Comparison of ENCODE assay signal across 19 cellular contexts in genomic region chr20:62293111-62293784, GRCh38.
"Had no signal": no experiment of that assay in that cellular context is flagged by ENCODE, and none has a peak within 500 bp of the region (broad histone marks: within the 10 kb centered on the region; RNA-seq: fewer than 3 reads in every experiment).

No MANE protein-coding gene starts in this region.

- H3K4me1 ChIP-seq: colonic mucosa, sigmoid colon, upper lobe of right lung had no signal

- H3K4me2 ChIP-seq: smooth muscle cell had no signal

- H3K27me3 Mint-ChIP-seq: activated CD4-positive, alpha-beta memory T cell treated with anti-CD3 and anti-CD28 coated beads, Interleukin-2, amount 10 ng/mL, durations not matched to agents 7 days and 5 days; activated CD4-positive, alpha-beta T cell treated with anti-CD3 and anti-CD28 coated beads, Interleukin-2, amount 10 ng/mL, durations not matched to agents 24 days and 14 days; activated naive CD8-positive, alpha-beta T cell treated with anti-CD3 and anti-CD28 coated beads, Interleukin-2, amount 10 ng/mL, durations not matched to agents 7 days and 5 days had no signal

- H3K27ac Mint-ChIP-seq: activated CD4-positive, alpha-beta memory T cell treated with anti-CD3 and anti-CD28 coated beads, Interleukin-2, amount 10 ng/mL, durations not matched to agents 7 days and 5 days; activated CD4-positive, alpha-beta T cell treated with anti-CD3 and anti-CD28 coated beads, Interleukin-2, amount 10 ng/mL, durations not matched to agents 24 days and 14 days; activated naive CD4-positive, alpha-beta T cell treated with anti-CD3 and anti-CD28 coated beads for 36 hours; activated naive CD8-positive, alpha-beta T cell treated with anti-CD3 and anti-CD28 coated beads, Interleukin-2, amount 10 ng/mL, durations not matched to agents 7 days and 5 days; activated T-cell treated with anti-CD3 and anti-CD28 coated beads, Interleukin-2, amount 50 U/mL, for 72 hours had no signal

- DNase-seq: activated CD4-positive, alpha-beta memory T cell treated with anti-CD3 and anti-CD28 coated beads, Interleukin-2, amount 10 ng/mL, durations not matched to agents 7 days and 5 days; activated CD4-positive, alpha-beta T cell treated with anti-CD3 and anti-CD28 coated beads, Interleukin-2, amount 10 ng/mL, durations not matched to agents 24 days and 14 days; activated effector memory CD4-positive, alpha-beta T cell treated with Interleukin-2 at 50 U/mL for 16 hours; activated naive CD4-positive, alpha-beta T cell treated with anti-CD3 and anti-CD28 coated beads for 36 hours; activated naive CD8-positive, alpha-beta T cell treated with anti-CD3 and anti-CD28 coated beads, Interleukin-2, amount 10 ng/mL, durations not matched to agents 7 days and 5 days; activated T-cell treated with anti-CD3 and anti-CD28 coated beads, Interleukin-2, amount 50 U/mL, for 72 hours; amniotic stem cell; colonic mucosa; dorsolateral prefrontal cortex; hippocampal formation; left ventricle myocardium superior; sigmoid colon; stimulated activated CD4-positive, alpha-beta T cell treated with anti-CD3 and anti-CD28 coated beads, Interleukin-15, amount 100 ng/mL, for 24 hours; stimulated activated naive CD4-positive, alpha-beta T cell treated with Interleukin-2 at 50 U/mL for 16 hours; SW 1271; T-helper 2 cell; upper lobe of right lung had no signal

- H3K27ac ChIP-seq: colonic mucosa, sigmoid colon, upper lobe of right lung had no signal

- H3K27me3 ChIP-seq: colonic mucosa, dorsolateral prefrontal cortex, sigmoid colon, upper lobe of right lung had no signal

- H3K36me3 ChIP-seq: colonic mucosa had no signal

- H3K9me3 ChIP-seq: colonic mucosa, sigmoid colon, upper lobe of right lung had no signal

- ATAC-seq: activated CD4-positive, CD25-positive, alpha-beta regulatory T cell treated with anti-CD3 and anti-CD28 coated beads, Interleukin-2, amount 50 U/mL, for 24 hours; activated T-cell treated with anti-CD3 and anti-CD28 coated beads, Interleukin-2, amount 50 U/mL, for 72 hours; left ventricle myocardium superior; upper lobe of right lung had no signal

- H3K4me1 Mint-ChIP-seq: activated naive CD8-positive, alpha-beta T cell treated with anti-CD3 and anti-CD28 coated beads, Interleukin-2, amount 10 ng/mL, durations not matched to agents 7 days and 5 days had no signal

- H3K4me3 ChIP-seq: colonic mucosa, dorsolateral prefrontal cortex, sigmoid colon, smooth muscle cell, upper lobe of right lung had no signal

- H3K4me3 Mint-ChIP-seq: activated CD4-positive, alpha-beta memory T cell treated with anti-CD3 and anti-CD28 coated beads, Interleukin-2, amount 10 ng/mL, durations not matched to agents 7 days and 5 days; activated CD4-positive, alpha-beta T cell treated with anti-CD3 and anti-CD28 coated beads, Interleukin-2, amount 10 ng/mL, durations not matched to agents 24 days and 14 days; activated naive CD4-positive, alpha-beta T cell treated with anti-CD3 and anti-CD28 coated beads for 36 hours; activated naive CD8-positive, alpha-beta T cell treated with anti-CD3 and anti-CD28 coated beads, Interleukin-2, amount 10 ng/mL, durations not matched to agents 7 days and 5 days; activated T-cell treated with anti-CD3 and anti-CD28 coated beads, Interleukin-2, amount 50 U/mL, for 72 hours had no signal

- H3K9me3 Mint-ChIP-seq: activated CD4-positive, alpha-beta memory T cell treated with anti-CD3 and anti-CD28 coated beads, Interleukin-2, amount 10 ng/mL, durations not matched to agents 7 days and 5 days; activated CD4-positive, alpha-beta T cell treated with anti-CD3 and anti-CD28 coated beads, Interleukin-2, amount 10 ng/mL, durations not matched to agents 24 days and 14 days; activated naive CD4-positive, alpha-beta T cell treated with anti-CD3 and anti-CD28 coated beads for 36 hours; activated naive CD8-positive, alpha-beta T cell treated with anti-CD3 and anti-CD28 coated beads, Interleukin-2, amount 10 ng/mL, durations not matched to agents 7 days and 5 days; activated T-cell treated with anti-CD3 and anti-CD28 coated beads, Interleukin-2, amount 50 U/mL, for 72 hours had no signal
